In genomic region chr17:17742133-17742621, GRCh38 we compare ENCODE assay signal across 15 cellular contexts.
A peak's percentile ranks its signal among the peaks of the same experiment; 100 is the strongest.
DNase-seq lines count a peak whose midpoint lies in the region; ATAC-seq, FAIRE-seq and TF ChIP-seq lines count a peak whose summit lies in the region.
"Had no signal": no experiment of that assay in that cellular context is flagged by ENCODE, and none has a peak within 500 bp of the region (broad histone marks: within the 10 kb centered on the region; RNA-seq: fewer than 3 reads in every experiment).

No MANE protein-coding gene starts in this region.

- H3K4me1 Mint-ChIP-seq in astrocyte (ENCODE audit: low read depth, unreplicated experiment), result peaks cover 38% of the 10 kb centered on the region
- H3K4me1 Mint-ChIP-seq in natural killer cell treated with Interleukin-12 subunit alpha and Interleukin-12 subunit beta and Interleukin-15 and Interleukin-18, amount 100 ng/mL, for 72 hours (ENCODE audit: low read depth in 2 of 2), result peaks cover 5 to 12% of the 10 kb centered on the region in 2 donors
- H3K4me1 Mint-ChIP-seq: IgD-negative memory B cell had no signal

- H3K9ac ChIP-seq in astrocyte (ENCODE audit: low read length), result no peak overlapping the region

- peak overlapping the region; percentile 90 for H3K27ac Mint-ChIP-seq in astrocyte (ENCODE audit: unreplicated experiment)
- no peak overlapping the region for H3K27ac Mint-ChIP-seq in natural killer cell treated with Interleukin-12 subunit alpha and Interleukin-12 subunit beta and Interleukin-15 and Interleukin-18, amount 100 ng/mL, for 72 hours
- H3K27ac Mint-ChIP-seq: activated naive CD8-positive, alpha-beta T cell treated with anti-CD3 and anti-CD28 coated beads, Interleukin-2, amount 50 U/mL, for 24 hours; IgD-negative memory B cell had no signal

- intact Hi-C loops in pancreas (cut with DNase I), result loop anchor here in 1 of 3 donors (10.0 kb wide), 1 partner anchor 47 kb away; no protein-coding TSS in a partner anchor

- H3K4me3 ChIP-seq in astrocyte (ENCODE audit: insufficient read depth, low read depth, low read length), result no peak overlapping the region
- H3K4me3 ChIP-seq in fibroblast of pulmonary artery (replicated peaks; ENCODE audit: low read depth, low read length), result no peak overlapping the region
- H3K4me3 ChIP-seq in pancreas, result no peak overlapping the region
- H3K4me3 ChIP-seq: SK-N-MC had no signal

- no peaks in the 10 kb centered on the region for H3K27me3 Mint-ChIP-seq in astrocyte (ENCODE audit: low read depth, unreplicated experiment)
- H3K27me3 Mint-ChIP-seq in natural killer cell treated with Interleukin-12 subunit alpha and Interleukin-12 subunit beta and Interleukin-15 and Interleukin-18, amount 100 ng/mL, for 72 hours, result no peaks in the 10 kb centered on the region
- H3K27me3 Mint-ChIP-seq: activated naive CD8-positive, alpha-beta T cell treated with anti-CD3 and anti-CD28 coated beads, Interleukin-2, amount 50 U/mL, for 24 hours; IgD-negative memory B cell had no signal

- peak overlapping the region; percentile 5 for H2AFZ ChIP-seq in astrocyte (ENCODE audit: low read depth, low read length)

- FAIRE-seq in astrocyte (lab: Jason Lieb, UNC), result peak; percentile 23
- no peak for FAIRE-seq in pancreas (lab: Jason Lieb, UNC)
- FAIRE-seq: GM12892 had no signal

- DNase-seq in Ammon's horn (ENCODE audit: low spot score) (peak; percentile 58), astrocyte (ENCODE audit: low read depth) (peak; percentile 54), fibroblast of pulmonary artery (ENCODE audit: low read depth) (peak; percentile 59), pancreas (no peak), NCI-H82 (lab: John Stamatoyannopoulos, UW) (no peak), NCI-H187 (lab: John Stamatoyannopoulos, UW) (no peak)
- DNase-seq in natural killer cell treated with Interleukin-12 subunit alpha and Interleukin-12 subunit beta and Interleukin-15 and Interleukin-18, amount 100 ng/mL, for 72 hours (ENCODE audit: low spot score), result no peak
- DNase-seq: activated CD8-positive, alpha-beta memory T cell treated with anti-CD3 and anti-CD28 coated beads, Interleukin-2, amount 50 U/mL, for 4 hours; activated naive CD8-positive, alpha-beta T cell treated with anti-CD3 and anti-CD28 coated beads, Interleukin-2, amount 50 U/mL, for 24 hours; DMS79 had no signal

- H3K79me2 ChIP-seq in astrocyte (ENCODE audit: insufficient read depth, low read length), result peaks cover 77% of the 10 kb centered on the region

- no peaks in the 10 kb centered on the region for H3K36me3 ChIP-seq in astrocyte (ENCODE audit: insufficient read depth, low read length)
- H3K36me3 ChIP-seq in pancreas, result no peaks in the 10 kb centered on the region

- H3K27ac ChIP-seq in astrocyte (ENCODE audit: low read depth, low read length), result peak overlapping the region; percentile 37
- peak overlapping the region in 3 of 4 donors; percentile 17 to 77 (median 51) for H3K27ac ChIP-seq in pancreas
- H3K27ac ChIP-seq: SK-N-MC had no signal

- peaks cover 3% of the 10 kb centered on the region for H3K36me3 Mint-ChIP-seq in astrocyte (ENCODE audit: low read depth, unreplicated experiment)
- H3K36me3 Mint-ChIP-seq in natural killer cell treated with Interleukin-12 subunit alpha and Interleukin-12 subunit beta and Interleukin-15 and Interleukin-18, amount 100 ng/mL, for 72 hours, result no peaks in the 10 kb centered on the region
- H3K36me3 Mint-ChIP-seq: IgD-negative memory B cell had no signal

- peak overlapping the region; percentile 80 for H3K4me2 ChIP-seq in astrocyte (ENCODE audit: low read length)

- H4K20me1 ChIP-seq in astrocyte (ENCODE audit: insufficient read depth, low read length), result peaks cover 78% of the 10 kb centered on the region

- peaks cover 55% of the 10 kb centered on the region for H3K4me1 ChIP-seq in astrocyte (ENCODE audit: insufficient read depth, low read length)
- peaks cover 12 to 27% (median 19%) of the 10 kb centered on the region in 3 donors for H3K4me1 ChIP-seq in pancreas

- WGBS in pancreas, 2 donors, result 41 to 43% methylated on average over 5 of the region's 5 CpGs

- H3K4me3 Mint-ChIP-seq in astrocyte (ENCODE audit: unreplicated experiment), result no peak overlapping the region
- no peak overlapping the region for H3K4me3 Mint-ChIP-seq in natural killer cell treated with Interleukin-12 subunit alpha and Interleukin-12 subunit beta and Interleukin-15 and Interleukin-18, amount 100 ng/mL, for 72 hours
- H3K4me3 Mint-ChIP-seq: activated naive CD8-positive, alpha-beta T cell treated with anti-CD3 and anti-CD28 coated beads, Interleukin-2, amount 50 U/mL, for 24 hours; IgD-negative memory B cell had no signal

- no peaks in the 10 kb centered on the region for H3K9me3 ChIP-seq in astrocyte (ENCODE audit: insufficient read depth, low read depth, low read length)
- H3K9me3 ChIP-seq in pancreas, result no peaks in the 10 kb centered on the region

- TF ChIP-seq CTCF in astrocyte (IDR thresholded peaks at IDR 0.05; ENCODE audit: insufficient read depth, low read depth, low read length) (no peak), fibroblast of pulmonary artery (IDR thresholded peaks at IDR 0.05; ENCODE audit: low read length, missing control alignments) (no peak), pancreas (IDR thresholded peaks at IDR 0.05) (no peak)

- no peaks in the 10 kb centered on the region for H3K9me3 Mint-ChIP-seq in astrocyte (ENCODE audit: unreplicated experiment)
- H3K9me3 Mint-ChIP-seq in natural killer cell treated with Interleukin-12 subunit alpha and Interleukin-12 subunit beta and Interleukin-15 and Interleukin-18, amount 100 ng/mL, for 72 hours, result no peaks in the 10 kb centered on the region
- H3K9me3 Mint-ChIP-seq: activated naive CD8-positive, alpha-beta T cell treated with anti-CD3 and anti-CD28 coated beads, Interleukin-2, amount 50 U/mL, for 24 hours; IgD-negative memory B cell had no signal

- H3K27me3 ChIP-seq in astrocyte (ENCODE audit: insufficient read depth, low read length) (no peaks in the 10 kb centered on the region), pancreas (no peaks in the 10 kb centered on the region)

- ATAC-seq in pancreas, result no peak
- no peak for ATAC-seq in natural killer cell treated with Interleukin-12 subunit alpha and Interleukin-12 subunit beta and Interleukin-15 and Interleukin-18, amount 100 ng/mL, for 72 hours
- no peak for ATAC-seq in GM19455 (IDR thresholded peaks at IDR 0.05; ENCODE audit: unreplicated experiment)
- ATAC-seq: activated naive CD8-positive, alpha-beta T cell treated with anti-CD3 and anti-CD28 coated beads, Interleukin-2, amount 50 U/mL, for 24 hours; HCT116 had no signal

Comparison
In these comparisons a context has a peak if more than half of its experiments do, and no peak if none do; other contexts are left out.
1. DNase-seq: peak in Ammon's horn (single experiment), astrocyte (single experiment) and fibroblast of pulmonary artery (single experiment); none in pancreas (0 of 6), NCI-H82 (single experiment), NCI-H187 (0 of 2) and natural killer cell treated with Interleukin-12 subunit alpha and Interleukin-12 subunit beta and Interleukin-15 and Interleukin-18, amount 100 ng/mL, for 72 hours (single experiment).